Comparison of ENCODE assay signal across 18 cellular contexts in genomic region chr2:101899257-101899656, GRCh38.
DNase-seq lines count a peak whose midpoint lies in the region; ATAC-seq, FAIRE-seq and TF ChIP-seq lines count a peak whose summit lies in the region.
"Had no signal": no experiment of that assay in that cellular context is flagged by ENCODE, and none has a peak within 500 bp of the region (broad histone marks: within the 10 kb centered on the region; RNA-seq: fewer than 3 reads in every experiment).

No MANE protein-coding gene starts in this region.

- no peak for TF ChIP-seq EP300 in HepG2 (IDR thresholded peaks at IDR 0.05; ENCODE audit: low read depth in 2 of 2, low read length in 2 of 2)
- TF ChIP-seq EP300 in HepG2 (CRISPR knock-in tag; IDR thresholded peaks at IDR 0.05; ENCODE audit: borderline replicate concordance), result no peak

- no peak overlapping the region for H3K9ac ChIP-seq in HepG2 (ENCODE audit: insufficient read depth, low read depth, low read length)
- H3K9ac ChIP-seq: BLaER1 treated with 17β-estradiol and CSF1 and Interleukin-3, amounts not matched to agents 10 nM and 100 nM had no signal

- CTCF ChIA-PET in HepG2 (lab: Yijun Ruan, JAX; ENCODE audit: low intra/inter-chr PET ratio, low total read pairs), result no interaction called here

- intact Hi-C loops in HepG2 (cut with micrococcal nuclease; ENCODE audit: unreplicated experiment) (no loop called here), right lobe of liver (cut with DNase I) (loop anchor here in 1 of 2 donors (10.0 kb wide), 1 partner anchor 86 kb away; no protein-coding TSS in a partner anchor)

- in situ Hi-C loops in HepG2 (cut with HindIII; ENCODE audit: extremely low pct_ligation_motif_present, low pct_unique_long_range_greater_than_20kb), result loop anchor here (5.0 kb wide), 1 partner anchor 83 kb away; no protein-coding TSS in a partner anchor

- no peaks in the 10 kb centered on the region for H4K20me1 ChIP-seq in HepG2 (ENCODE audit: insufficient read depth, low read length)
- H4K20me1 ChIP-seq: BLaER1 treated with 17β-estradiol and CSF1 and Interleukin-3, amounts not matched to agents 10 nM and 100 nM had no signal

- no peaks in the 10 kb centered on the region for H3K79me2 ChIP-seq in HepG2 (ENCODE audit: insufficient read depth, low read length)

- no peak overlapping the region for H3K27ac ChIP-seq in HepG2 (ENCODE audit: extremely low read length, insufficient read depth, low read length)
- H3K27ac ChIP-seq in right lobe of liver, result no peak overlapping the region
- peak overlapping the region; percentile 84 for H3K27ac ChIP-seq in foreskin keratinocyte
- H3K27ac ChIP-seq in Peyer's patch, result no peak overlapping the region
- H3K27ac ChIP-seq: BLaER1 treated with 17β-estradiol and CSF1 and Interleukin-3, amounts not matched to agents 10 nM and 100 nM had no signal

- ATAC-seq in HepG2, result no peak
- ATAC-seq in right lobe of liver, result no peak
- ATAC-seq in T-helper 17 cell, result no peak
- ATAC-seq in foreskin keratinocyte, result no peak
- ATAC-seq: GM12878 had no signal

- no peaks in the 10 kb centered on the region for H3K36me3 Mint-ChIP-seq in T-helper 17 cell (ENCODE audit: low read depth)

- H3K27me3 Mint-ChIP-seq in T-helper 17 cell, result peaks cover 4% of the 10 kb centered on the region

- no peak for FAIRE-seq in HepG2 (lab: Jason Lieb, UNC)
- FAIRE-seq: GM12878, GM18507, HTR-8/SVneo had no signal

- H3K36me3 ChIP-seq in HepG2 (replicated peaks in 1 of 2; ENCODE audit: control insufficient read depth in 1 of 2, insufficient read depth in 2 of 2, low read length in 2 of 2) (peaks cover 0 to 4% of the 10 kb centered on the region in 2 experiments; a peak in 3 of 5 replicates), right lobe of liver (no peaks in the 10 kb centered on the region), Peyer's patch (no peaks in the 10 kb centered on the region)

- POLR2A ChIA-PET in HepG2 (lab: Yijun Ruan, JAX), result no interaction called here

- H3K4me2 ChIP-seq in HepG2 (ENCODE audit: low read depth, low read length), result no peak overlapping the region
- H3K4me2 ChIP-seq: BLaER1 treated with 17β-estradiol and CSF1 and Interleukin-3, amounts not matched to agents 10 nM and 100 nM had no signal

- no peak overlapping the region for H2AFZ ChIP-seq in HepG2 (ENCODE audit: low read length)

- H3K4me1 ChIP-seq in HepG2 (ENCODE audit: insufficient read depth, low read length), result peaks cover 16% of the 10 kb centered on the region
- no peaks in the 10 kb centered on the region for H3K4me1 ChIP-seq in right lobe of liver
- peaks cover 19% of the 10 kb centered on the region for H3K4me1 ChIP-seq in foreskin keratinocyte
- no peaks in the 10 kb centered on the region for H3K4me1 ChIP-seq in Peyer's patch

- H3K4me1 Mint-ChIP-seq in T-helper 17 cell, result peaks cover 8% of the 10 kb centered on the region

- H3K4me3 ChIP-seq in HepG2 (replicated peaks in 1 of 3; ENCODE audit: insufficient read depth in 1 of 3, low read depth in 2 of 3, low read length in 3 of 3) (no peak overlapping the region), right lobe of liver (no peak overlapping the region), Peyer's patch (no peak overlapping the region)
- H3K4me3 ChIP-seq: BLaER1 treated with 17β-estradiol and CSF1 and Interleukin-3, amounts not matched to agents 10 nM and 100 nM; GM12878 had no signal

- no peak for TF ChIP-seq CTCF in HepG2 (CRISPR knock-in tag; IDR thresholded peaks at IDR 0.05)
- no peak for TF ChIP-seq CTCF in right lobe of liver (IDR thresholded peaks at IDR 0.05)
- TF ChIP-seq CTCF in foreskin keratinocyte (conservative IDR thresholded peaks at IDR 0.05), result no peak
- TF ChIP-seq CTCF in Peyer's patch (IDR thresholded peaks at IDR 0.05), result no peak

- DNase-seq in HepG2 (ENCODE audit: low spot score) (no peak), right lobe of liver (no peak), T-helper 17 cell (no peak), foreskin keratinocyte (no peak), NCI-H2196 (lab: John Stamatoyannopoulos, UW; ENCODE audit: unreplicated experiment) (no peak), Peyer's patch (no peak)
- DNase-seq in stimulated activated CD4-positive, alpha-beta T cell treated with anti-CD3 and anti-CD28 coated beads, Interleukin-15, amount 100 ng/mL, for 24 hours, result no peak
- DNase-seq: 8988T; ACHN; CD4-positive, CD25-positive, alpha-beta regulatory T cell; DMS79; HCEC 1CT; HFFc6; KBM-7 had no signal

- H3K27me3 ChIP-seq in HepG2 (ENCODE audit: control insufficient read depth in 1 of 2, insufficient read depth in 2 of 2, low read length in 2 of 2) (no peaks in the 10 kb centered on the region), right lobe of liver (no peaks in the 10 kb centered on the region), foreskin keratinocyte (no peaks in the 10 kb centered on the region), Peyer's patch (no peaks in the 10 kb centered on the region)
- H3K27me3 ChIP-seq: BLaER1 treated with 17β-estradiol and CSF1 and Interleukin-3, amounts not matched to agents 10 nM and 100 nM had no signal

- no TSS peak for BruUV-seq in HepG2 (replicated peaks; lab: Mats Ljungman, UMichigan)

- TF ChIP-seq POLR2A in HepG2 (IDR thresholded peaks at IDR 0.05; ENCODE audit: insufficient read depth in 1 of 2, low read depth in 2 of 2, low read length in 2 of 2) (no peak), right lobe of liver (IDR thresholded peaks at IDR 0.05) (no peak), Peyer's patch (IDR thresholded peaks at IDR 0.05) (no peak)

- no peak overlapping the region for H3K4me3 Mint-ChIP-seq in T-helper 17 cell
- H3K4me3 Mint-ChIP-seq: CD4-positive, CD25-positive, alpha-beta regulatory T cell; HFFc6 had no signal

- no peak for TF ChIP-seq RAD21 in HepG2 (CRISPR knock-in tag; IDR thresholded peaks at IDR 0.05)

- H3K27ac Mint-ChIP-seq in T-helper 17 cell, result peak overlapping the region; percentile 51
- H3K27ac Mint-ChIP-seq: HFFc6 had no signal

- no peaks in the 10 kb centered on the region; the same call in 1 of the 2 replicates for H3K9me3 ChIP-seq in HepG2 (ENCODE audit: low read length)
- no peaks in the 10 kb centered on the region for H3K9me3 ChIP-seq in right lobe of liver
- no peaks in the 10 kb centered on the region for H3K9me3 ChIP-seq in T-helper 17 cell (ENCODE audit: control insufficient read depth, low read length, poor library complexity, severe bottlenecking)
- no peaks in the 10 kb centered on the region for H3K9me3 ChIP-seq in Peyer's patch

TF ChIP-seq in HepG2, 621 proteins besides CTCF, POLR2A, EP300 and RAD21:
- peak; percentile 95 for TF ChIP-seq MAFF (IDR thresholded peaks at IDR 0.05; ENCODE audit: low read depth, low read length)
- TF ChIP-seq MAFK (conservative IDR thresholded peaks at IDR 0.05 in 1 of 2, IDR thresholded peaks at IDR 0.05 in 1 of 2; ENCODE audit: low read length in 2 of 2), result peak; percentile 94 to 96
- no peak for TF ChIP-seq ZNF570 (CRISPR knock-in tag; IDR thresholded peaks at IDR 0.05; ENCODE audit: borderline replicate concordance)
